33 cellular contexts compared by ENCODE assay signal in the genomic region with DNA sequence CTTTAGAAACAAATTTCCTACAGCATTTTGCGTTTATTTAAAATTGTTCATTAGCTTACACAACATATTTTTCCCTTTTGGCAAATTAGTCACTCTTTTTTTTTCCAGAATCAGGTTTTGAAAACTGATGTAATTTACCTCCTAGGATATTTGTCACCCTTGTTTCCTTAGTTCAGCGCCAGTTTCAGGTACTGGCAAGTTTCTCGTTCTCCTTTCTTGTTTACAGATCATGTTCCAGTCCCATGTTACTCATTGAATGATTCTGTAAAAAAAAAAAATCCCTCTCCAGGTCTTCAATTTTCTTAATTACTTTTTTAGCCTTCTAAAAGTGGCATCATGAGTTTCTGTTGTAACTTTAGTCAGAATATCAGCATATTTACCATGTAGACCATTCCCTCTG. TPM values are rescaled to one million over a fixed set of nuclear protein-coding genes. Genes with fewer than 3 reads are reported as not detected.
DNase-seq lines count a peak whose midpoint lies in the region; ATAC-seq and TF ChIP-seq lines count a peak whose summit lies in the region.
"Had no signal": no experiment of that assay in that cellular context is flagged by ENCODE, and none has a peak within 500 bp of the region (broad histone marks: within the 10 kb centered on the region; RNA-seq: fewer than 3 reads in every experiment).

No MANE protein-coding gene starts in this region.

- H3K4me3 Mint-ChIP-seq in activated CD4-positive, alpha-beta memory T cell treated with anti-CD3 and anti-CD28 coated beads for 36 hours, result peak overlapping the region; percentile 75
- no peak overlapping the region for H3K4me3 Mint-ChIP-seq in activated CD4-positive, alpha-beta memory T cell treated with anti-CD3 and anti-CD28 coated beads, Interleukin-2, amount 10 ng/mL, durations not matched to agents 7 days and 5 days
- peak overlapping the region; percentile 77 for H3K4me3 Mint-ChIP-seq in activated T-helper 17 cell treated with anti-CD3 and anti-CD28 coated beads, Interleukin-2, amount 50 U/mL, for 72 hours
- H3K4me3 Mint-ChIP-seq: HFFc6 had no signal

- POLR2A ChIA-PET in activated CD4-positive, alpha-beta memory T cell treated with anti-CD3 and anti-CD28 coated beads for 36 hours (lab: Charles Lee), result interaction anchor here (1.0 kb wide), 1 partner anchor 12 kb away, joined by 3 read pairs; no protein-coding TSS in a partner anchor
- POLR2A ChIA-PET in activated CD4-positive, alpha-beta memory T cell treated with anti-CD3 and anti-CD28 coated beads, Interleukin-2, amount 10 ng/mL, durations not matched to agents 7 days and 5 days (lab: Charles Lee), result no interaction called here
- POLR2A ChIA-PET in HCT116 (lab: Charles Lee), result no interaction called here

- H3K36me3 Mint-ChIP-seq in activated CD4-positive, alpha-beta memory T cell treated with anti-CD3 and anti-CD28 coated beads for 36 hours, result no peaks in the 10 kb centered on the region
- H3K36me3 Mint-ChIP-seq in activated CD4-positive, alpha-beta memory T cell treated with anti-CD3 and anti-CD28 coated beads, Interleukin-2, amount 10 ng/mL, durations not matched to agents 7 days and 5 days (ENCODE audit: low read depth), result peaks cover 2% of the 10 kb centered on the region
- H3K36me3 Mint-ChIP-seq in activated T-helper 17 cell treated with anti-CD3 and anti-CD28 coated beads, Interleukin-2, amount 50 U/mL, for 72 hours (ENCODE audit: low read depth), result peaks cover 65% of the 10 kb centered on the region

- TF ChIP-seq RAD21 in HCT116 (IDR thresholded peaks at IDR 0.05; ENCODE audit: low read depth) (no peak), liver (IDR thresholded peaks at IDR 0.05) (no peak)

- ATAC-seq in HCT116 (no peak), GM21717 (IDR thresholded peaks at IDR 0.05; ENCODE audit: unreplicated experiment) (no peak), HG03108 (IDR thresholded peaks at IDR 0.05; ENCODE audit: unreplicated experiment) (no peak)
- ATAC-seq in activated T-helper 17 cell treated with anti-CD3 and anti-CD28 coated beads, Interleukin-2, amount 50 U/mL, for 72 hours (replicated peaks), result peak; percentile 41
- ATAC-seq: A549; activated CD4-positive, CD25-positive, alpha-beta regulatory T cell treated with anti-CD3 and anti-CD28 coated beads, Interleukin-2, amount 50 U/mL, for 24 hours; left lobe of liver had no signal

- no peak overlapping the region for H3K4me2 ChIP-seq in HCT116 (ENCODE audit: low read length)
- H3K4me2 ChIP-seq: A549 had no signal

- H3K79me2 ChIP-seq in HCT116 (ENCODE audit: insufficient read depth, low read length), result no peaks in the 10 kb centered on the region

- BruUV-seq in HCT116 (replicated peaks; lab: Mats Ljungman, UMichigan), result TSS peak; percentile 33

- CTCF ChIA-PET in activated CD4-positive, alpha-beta memory T cell treated with anti-CD3 and anti-CD28 coated beads for 36 hours (lab: Charles Lee), result interaction anchor here (1.0 to 4.0 kb wide), 2 partner anchors 40 to 45 kb away, joined by 4 to 23 read pairs; no protein-coding TSS in a partner anchor
- CTCF ChIA-PET in activated CD4-positive, alpha-beta memory T cell treated with anti-CD3 and anti-CD28 coated beads, Interleukin-2, amount 10 ng/mL, durations not matched to agents 7 days and 5 days (lab: Charles Lee), result interaction anchor here (1.2 to 1.9 kb wide), 3 partner anchors 40 to 237 kb away, joined by 4 to 8 read pairs (median 4); no protein-coding TSS in a partner anchor
- CTCF ChIA-PET in HCT116 (lab: Charles Lee), result no interaction called here

- H3K27ac ChIP-seq in HCT116 (ENCODE audit: low read depth, low read length) (no peak overlapping the region), liver (ENCODE audit: low read depth in 1 of 2, low read length in 2 of 2) (peak overlapping the region; percentile 48 to 71)
- H3K27ac ChIP-seq: A549, cardiac muscle cell, stomach, thyroid gland, vagina had no signal

- no peaks in the 10 kb centered on the region for H3K9me3 ChIP-seq in HCT116 (ENCODE audit: control insufficient read depth in 1 of 2, insufficient read depth in 1 of 2, low read depth in 1 of 2, low read length in 2 of 2)
- no peaks in the 10 kb centered on the region for H3K9me3 ChIP-seq in liver (ENCODE audit: control insufficient read depth in 4 of 4, low read length in 3 of 4)
- H3K9me3 ChIP-seq: stomach, thyroid gland, vagina had no signal

- intact Hi-C loops in activated CD4-positive, alpha-beta memory T cell treated with anti-CD3 and anti-CD28 coated beads for 36 hours (cut with micrococcal nuclease), result loop anchor here (1.0 to 10.0 kb wide), 9 partner anchors 13 to 1358 kb away; partner anchors contain the start of genes BTBD7, DDX24, GLRX5 and IFI27L1
- intact Hi-C loops in HCT116 (cut with micrococcal nuclease), result no loop called here

- peaks cover 57% of the 10 kb centered on the region for H3K4me1 Mint-ChIP-seq in activated CD4-positive, alpha-beta memory T cell treated with anti-CD3 and anti-CD28 coated beads for 36 hours (ENCODE audit: low read depth)
- H3K4me1 Mint-ChIP-seq in activated CD4-positive, alpha-beta memory T cell treated with anti-CD3 and anti-CD28 coated beads, Interleukin-2, amount 10 ng/mL, durations not matched to agents 7 days and 5 days, result peaks cover 37% of the 10 kb centered on the region
- peaks cover 19% of the 10 kb centered on the region for H3K4me1 Mint-ChIP-seq in activated T-helper 17 cell treated with anti-CD3 and anti-CD28 coated beads, Interleukin-2, amount 50 U/mL, for 72 hours

- H3K4me1 ChIP-seq in HCT116 (ENCODE audit: control insufficient read depth in 1 of 2, insufficient read depth in 2 of 2, low read length in 2 of 2), result peaks cover 3 to 26% of the 10 kb centered on the region in 2 experiments; a peak in 3 of 4 replicates
- peaks cover 5 to 24% (median 9%) of the 10 kb centered on the region in 4 donors for H3K4me1 ChIP-seq in liver (ENCODE audit: control insufficient read depth in 4 of 4, insufficient read depth in 4 of 4, low read length in 3 of 4)

- RAD21 ChIA-PET in HCT116 (lab: Charles Lee; ENCODE audit: low non-redundant PET in 1 of 2, low total read pairs in 2 of 2, uncharacterized antibody in 2 of 2, unreplicated experiment in 2 of 2), result no interaction called here

- no peak for TF ChIP-seq POLR2A in HCT116 (IDR thresholded peaks at IDR 0.05; ENCODE audit: borderline replicate concordance, extremely low read depth, insufficient read depth, insufficient read length)

- no peak overlapping the region for H3K9ac ChIP-seq in HCT116 (ENCODE audit: low read length)
- H3K9ac ChIP-seq in liver (ENCODE audit: low read depth in 1 of 2, low read length in 2 of 2), result no peak overlapping the region

- no peaks in the 10 kb centered on the region for H3K27me3 Mint-ChIP-seq in activated CD4-positive, alpha-beta memory T cell treated with anti-CD3 and anti-CD28 coated beads for 36 hours
- peaks cover 32% of the 10 kb centered on the region for H3K27me3 Mint-ChIP-seq in activated CD4-positive, alpha-beta memory T cell treated with anti-CD3 and anti-CD28 coated beads, Interleukin-2, amount 10 ng/mL, durations not matched to agents 7 days and 5 days
- H3K27me3 Mint-ChIP-seq in activated T-helper 17 cell treated with anti-CD3 and anti-CD28 coated beads, Interleukin-2, amount 50 U/mL, for 72 hours, result no peaks in the 10 kb centered on the region

- H3K9me3 Mint-ChIP-seq in activated CD4-positive, alpha-beta memory T cell treated with anti-CD3 and anti-CD28 coated beads for 36 hours, result no peaks in the 10 kb centered on the region
- no peaks in the 10 kb centered on the region for H3K9me3 Mint-ChIP-seq in activated CD4-positive, alpha-beta memory T cell treated with anti-CD3 and anti-CD28 coated beads, Interleukin-2, amount 10 ng/mL, durations not matched to agents 7 days and 5 days
- H3K9me3 Mint-ChIP-seq in activated T-helper 17 cell treated with anti-CD3 and anti-CD28 coated beads, Interleukin-2, amount 50 U/mL, for 72 hours, result no peaks in the 10 kb centered on the region
- H3K9me3 Mint-ChIP-seq: activated T-cell treated with anti-CD3 and anti-CD28 coated beads, Interleukin-2, amount 50 U/mL, for 24 hours; HFFc6 had no signal

- H3K27ac Mint-ChIP-seq in activated CD4-positive, alpha-beta memory T cell treated with anti-CD3 and anti-CD28 coated beads for 36 hours, result peak overlapping the region; percentile 73
- no peak overlapping the region for H3K27ac Mint-ChIP-seq in activated CD4-positive, alpha-beta memory T cell treated with anti-CD3 and anti-CD28 coated beads, Interleukin-2, amount 10 ng/mL, durations not matched to agents 7 days and 5 days
- H3K27ac Mint-ChIP-seq in activated T-helper 17 cell treated with anti-CD3 and anti-CD28 coated beads, Interleukin-2, amount 50 U/mL, for 72 hours, result peak overlapping the region; percentile 82
- H3K27ac Mint-ChIP-seq: activated T-cell treated with anti-CD3 and anti-CD28 coated beads, Interleukin-2, amount 50 U/mL, for 24 hours; HFFc6 had no signal

- no peaks in the 10 kb centered on the region for H3K27me3 ChIP-seq in HCT116 (ENCODE audit: insufficient read depth, low read length)
- no peaks in the 10 kb centered on the region for H3K27me3 ChIP-seq in liver (ENCODE audit: control insufficient read depth in 4 of 4, insufficient read depth in 4 of 4, low read length in 3 of 4)
- H3K27me3 ChIP-seq: thyroid gland, vagina had no signal

- H3K36me3 ChIP-seq in HCT116 (ENCODE audit: control insufficient read depth in 1 of 2, insufficient read depth in 2 of 2, low read length in 2 of 2), result no peaks in the 10 kb centered on the region
- no peaks in the 10 kb centered on the region for H3K36me3 ChIP-seq in liver (ENCODE audit: control insufficient read depth in 4 of 4, insufficient read depth in 3 of 4, low read depth in 1 of 4, low read length in 3 of 4)
- H3K36me3 ChIP-seq: cardiac muscle cell, stomach, thyroid gland, vagina had no signal

- H2AFZ ChIP-seq in HCT116 (ENCODE audit: low read depth, low read length, poor library complexity, severe bottlenecking), result no peak overlapping the region

- TF ChIP-seq CTCF in HCT116 (IDR thresholded peaks at IDR 0.05 in 2 of 3, conservative IDR thresholded peaks at IDR 0.05 in 1 of 3; ENCODE audit: borderline replicate concordance in 1 of 3, insufficient read depth in 1 of 3, low read depth in 2 of 3, low read length in 2 of 3) (no peak), liver (IDR thresholded peaks at IDR 0.05; ENCODE audit: low read depth, low read length, missing input control) (no peak)

- no peak for DNase-seq in activated CD4-positive, alpha-beta memory T cell treated with anti-CD3 and anti-CD28 coated beads for 36 hours
- no peak for DNase-seq in activated CD4-positive, alpha-beta memory T cell treated with anti-CD3 and anti-CD28 coated beads, Interleukin-2, amount 10 ng/mL, durations not matched to agents 7 days and 5 days
- DNase-seq in HCT116 (ENCODE audit: low read depth, low spot score), result no peak
- DNase-seq in anterior cingulate cortex (lab: John Stamatoyannopoulos, UW), result no peak
- DNase-seq: activated CD8-positive, alpha-beta memory T cell treated with anti-CD3 and anti-CD28 coated beads for 24 hours; activated naive CD4-positive, alpha-beta T cell treated with Interleukin-2 at 50 U/mL for 16 hours; activated T-cell treated with anti-CD3 and anti-CD28 coated beads, Interleukin-2, amount 50 U/mL, for 24 hours; amygdala; Calu3; DMS79 treated with DMSO at 0.1 percent for 48 hours; effector CD4-positive, alpha-beta T cell; erythroblast; GDM1; glutamatergic neuron; HFFc6; mesenchymal stem cell; NCI-H1048; NCI-H2107; NCI-H510A; stimulated activated CD4-positive, alpha-beta T cell treated with anti-CD3 and anti-CD28 coated beads, Interleukin-4, amount 100 ng/mL, for 1 hour; stomach; T-helper 1 cell; thyroid gland had no signal

- H3K4me3 ChIP-seq in HCT116 (replicated peaks in 1 of 2; ENCODE audit: low read depth in 1 of 2, low read length in 2 of 2), result no peak overlapping the region
- H3K4me3 ChIP-seq in liver (ENCODE audit: low read depth in 1 of 3, low read length in 3 of 3), result no peak overlapping the region
- H3K4me3 ChIP-seq: A549, cardiac muscle cell, stomach, thyroid gland had no signal

- 29% methylated on average over 3 of the region's 3 CpGs for WGBS in liver

- H4K20me1 ChIP-seq in HCT116 (ENCODE audit: insufficient read depth), result no peaks in the 10 kb centered on the region

- H3K9me2 ChIP-seq in HCT116 (ENCODE audit: insufficient read depth), result no peaks in the 10 kb centered on the region

RNA-seq across cellular contexts. Expression of gene PPP4R4, which starts 2.7 kb away (rescaled TPM):
- 10 to 100 TPM; 17.0 to 19.2 TPM for total RNA-seq in activated CD4-positive, alpha-beta memory T cell treated with anti-CD3 and anti-CD28 coated beads for 36 hours
- total RNA-seq in activated CD4-positive, alpha-beta memory T cell treated with anti-CD3 and anti-CD28 coated beads, Interleukin-2, amount 10 ng/mL, durations not matched to agents 7 days and 5 days, result 1 to 10 TPM; 3.3 to 4.9 TPM
- total RNA-seq in HCT116 (2021; ENCODE audit: unreplicated experiment) (5.5 TPM), liver (1 to 10 TPM in 1 of 2 donors, under 1 TPM in 1; 0.67 to 1.3 TPM)
- 1.3 and 1.9 TPM in 2 replicates for polyA plus RNA-seq in HCT116 (2012)
- total RNA-seq in activated T-helper 17 cell treated with anti-CD3 and anti-CD28 coated beads, Interleukin-2, amount 50 U/mL, for 72 hours, result 10 to 100 TPM in 1 of 2 donors, 1 to 10 TPM in 1; 1.8 to 68.2 TPM
- polyA plus RNA-seq in liver, result 1 to 10 TPM in 1 of 2 donors, under 1 TPM in 1; 0.52 to 2.4 TPM
- total RNA-seq: pulmonary artery endothelial cell had no signal

RNA-seq across cellular contexts. Expression of gene IFI27L2, which starts 47.4 kb away (rescaled TPM):
- 10 to 100 TPM; 69.3 to 74.4 TPM for total RNA-seq in activated CD4-positive, alpha-beta memory T cell treated with anti-CD3 and anti-CD28 coated beads for 36 hours
- total RNA-seq in activated CD4-positive, alpha-beta memory T cell treated with anti-CD3 and anti-CD28 coated beads, Interleukin-2, amount 10 ng/mL, durations not matched to agents 7 days and 5 days, result 100 to 1,000 TPM; 100 to 102 TPM
- 42.9 TPM for total RNA-seq in HCT116 (2021; ENCODE audit: unreplicated experiment)
- polyA plus RNA-seq in HCT116 (2012), result 78.8 and 80.0 TPM in 2 replicates
- 10 to 100 TPM; 58.5 to 58.8 TPM for total RNA-seq in activated T-helper 17 cell treated with anti-CD3 and anti-CD28 coated beads, Interleukin-2, amount 50 U/mL, for 72 hours
- total RNA-seq in liver, result 1 to 10 TPM; 1.7 to 6.1 TPM
- 1 to 10 TPM; 6.0 to 7.2 TPM for polyA plus RNA-seq in liver
